ENCODE assay signal across 12 cellular contexts in the genomic region with DNA sequence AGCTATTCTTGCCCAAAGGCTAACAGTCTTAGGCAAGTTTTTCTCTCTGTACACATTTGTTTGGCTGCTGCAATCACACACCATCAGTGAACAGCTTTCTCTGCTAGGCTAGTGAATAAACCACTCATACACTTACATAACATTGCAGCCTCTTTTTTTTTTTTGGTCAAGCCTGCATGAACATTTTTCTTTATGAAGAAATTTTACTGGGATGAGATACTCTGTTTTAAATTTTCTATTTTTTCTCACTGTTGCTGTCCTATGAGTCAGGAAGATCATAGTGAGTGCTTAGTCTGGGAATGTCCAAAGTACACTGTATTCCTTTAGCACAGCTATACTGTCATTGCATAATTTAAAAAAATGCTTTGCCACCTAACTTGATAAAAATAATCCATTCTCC. TPM values are rescaled to one million over a fixed set of nuclear protein-coding genes. Genes with fewer than 3 reads are reported as not detected.
DNase-seq lines count a peak whose midpoint lies in the region; ATAC-seq, FAIRE-seq and TF ChIP-seq lines count a peak whose summit lies in the region.
"Had no signal": no experiment of that assay in that cellular context is flagged by ENCODE, and none has a peak within 500 bp of the region (broad histone marks: within the 10 kb centered on the region; RNA-seq: fewer than 3 reads in every experiment).

No MANE protein-coding gene starts in this region.

- TF ChIP-seq CTCF in dorsolateral prefrontal cortex (IDR thresholded peaks at IDR 0.05 in 54 of 56, conservative IDR thresholded peaks at IDR 0.05 in 2 of 56; ENCODE audit: low read depth in 1 of 56, partially characterized antibody in 56 of 56) (no peak), HepG2 (CRISPR knock-in tag; IDR thresholded peaks at IDR 0.05) (no peak), upper lobe of right lung (IDR thresholded peaks at IDR 0.05) (no peak)

- BruUV-seq in HepG2 (replicated peaks; lab: Mats Ljungman, UMichigan), result no TSS peak

- peaks cover 5% of the 10 kb centered on the region for H3K79me2 ChIP-seq in HepG2 (ENCODE audit: insufficient read depth, low read length)

- no peak overlapping the region for H3K4me2 ChIP-seq in HepG2 (ENCODE audit: low read depth, low read length)

- TF ChIP-seq EP300 in HepG2 (IDR thresholded peaks at IDR 0.05; ENCODE audit: low read depth in 2 of 2, low read length in 2 of 2) (no peak), HepG2 (CRISPR knock-in tag; IDR thresholded peaks at IDR 0.05; ENCODE audit: borderline replicate concordance) (no peak)

- intact Hi-C loops in Right ventricle myocardium inferior (cut with DNase I), result loop anchor here (5.0 kb wide), 1 partner anchor 54 kb away; no protein-coding TSS in a partner anchor
- intact Hi-C loops in cardiac septum (cut with DNase I), result loop anchor here (5.0 to 10.0 kb wide), 2 partner anchors 54 to 122 kb away; no protein-coding TSS in a partner anchor
- intact Hi-C loops in dorsolateral prefrontal cortex (cut with DNase I), result loop anchor here in 1 of 2 donors (5.0 kb wide), 1 partner anchor 54 kb away; no protein-coding TSS in a partner anchor
- intact Hi-C loops in HepG2 (cut with micrococcal nuclease; ENCODE audit: unreplicated experiment), result loop anchor here (10.0 kb wide), 1 partner anchor 52 kb away; no protein-coding TSS in a partner anchor
- intact Hi-C loops in upper lobe of right lung (cut with DNase I), result no loop called here

- no peak overlapping the region for H3K4me3 ChIP-seq in dorsolateral prefrontal cortex
- no peak overlapping the region for H3K4me3 ChIP-seq in HepG2 (replicated peaks in 1 of 3; ENCODE audit: insufficient read depth in 1 of 3, low read depth in 2 of 3, low read length in 3 of 3)
- no peak overlapping the region for H3K4me3 ChIP-seq in upper lobe of right lung
- H3K4me3 ChIP-seq: colonic mucosa had no signal

- H3K9ac ChIP-seq in HepG2 (ENCODE audit: insufficient read depth, low read depth, low read length), result no peak overlapping the region

- H3K27me3 ChIP-seq in dorsolateral prefrontal cortex (no peaks in the 10 kb centered on the region), HepG2 (ENCODE audit: control insufficient read depth in 1 of 2, insufficient read depth in 2 of 2, low read length in 2 of 2) (no peaks in the 10 kb centered on the region), upper lobe of right lung (no peaks in the 10 kb centered on the region)
- H3K27me3 ChIP-seq: colonic mucosa had no signal

- peak; percentile 4 for FAIRE-seq in HepG2 (lab: Jason Lieb, UNC)

- ATAC-seq in Right ventricle myocardium inferior, result peak; percentile 37
- ATAC-seq in HepG2, result peak; percentile 90
- ATAC-seq in upper lobe of right lung, result peak; percentile 54
- ATAC-seq in GM19023 (IDR thresholded peaks at IDR 0.05; ENCODE audit: unreplicated experiment), result no peak
- ATAC-seq in GM21737 (IDR thresholded peaks at IDR 0.05; ENCODE audit: unreplicated experiment), result no peak
- ATAC-seq in GM21717 (IDR thresholded peaks at IDR 0.05; ENCODE audit: unreplicated experiment), result no peak

- H3K9me3 ChIP-seq in HepG2 (ENCODE audit: low read length), result no peaks in the 10 kb centered on the region
- H3K9me3 ChIP-seq in upper lobe of right lung, result no peaks in the 10 kb centered on the region
- H3K9me3 ChIP-seq: colonic mucosa had no signal

- H4K20me1 ChIP-seq in HepG2 (ENCODE audit: insufficient read depth, low read length), result peaks cover 3% of the 10 kb centered on the region; the same call in 1 of the 2 replicates

- H3K27ac ChIP-seq in dorsolateral prefrontal cortex, result peak overlapping the region in 52 of 59 donors; percentile 4 to 91 (median 72)
- H3K27ac ChIP-seq in HepG2 (ENCODE audit: extremely low read length, insufficient read depth, low read length), result no peak overlapping the region
- H3K27ac ChIP-seq in upper lobe of right lung, result no peak overlapping the region
- H3K27ac ChIP-seq: colonic mucosa had no signal

- H3K4me1 ChIP-seq in HepG2 (ENCODE audit: insufficient read depth, low read length) (peaks cover 14% of the 10 kb centered on the region), upper lobe of right lung (peaks cover 44% of the 10 kb centered on the region)
- H3K4me1 ChIP-seq: colonic mucosa had no signal

- in situ Hi-C loops in HepG2 (cut with HindIII; ENCODE audit: extremely low pct_ligation_motif_present, low pct_unique_long_range_greater_than_20kb), result no loop called here

- POLR2A ChIA-PET in HepG2 (lab: Yijun Ruan, JAX), result no interaction called here

- no peak overlapping the region for H2AFZ ChIP-seq in HepG2 (ENCODE audit: low read length)

- CTCF ChIA-PET in HepG2 (lab: Yijun Ruan, JAX; ENCODE audit: low intra/inter-chr PET ratio, low total read pairs), result no interaction called here

- peaks cover 0 to under 1% of the 10 kb centered on the region in 2 experiments; a peak in 2 of 5 replicates for H3K36me3 ChIP-seq in HepG2 (replicated peaks in 1 of 2; ENCODE audit: control insufficient read depth in 1 of 2, insufficient read depth in 2 of 2, low read length in 2 of 2)
- no peaks in the 10 kb centered on the region for H3K36me3 ChIP-seq in upper lobe of right lung
- H3K36me3 ChIP-seq: colonic mucosa had no signal

- no peak for TF ChIP-seq POLR2A in HepG2 (IDR thresholded peaks at IDR 0.05; ENCODE audit: insufficient read depth in 1 of 2, low read depth in 2 of 2, low read length in 2 of 2)

- DNase-seq in Right ventricle myocardium inferior (ENCODE audit: missing footprints), result no peak
- no peak for DNase-seq in cardiac septum (ENCODE audit: low spot score)
- DNase-seq in dorsolateral prefrontal cortex, result peak in 1 of 10 donors; percentile 35
- DNase-seq in HepG2 (ENCODE audit: low spot score), result peak; percentile 69
- DNase-seq in upper lobe of right lung, result no peak
- DNase-seq: colonic mucosa; NCI-H2029; SHP77; stimulated activated CD4-positive, alpha-beta T cell treated with anti-CD3 and anti-CD28 coated beads, Interleukin-1b, Interleukin-23, amount 100 ng/mL, for 48 hours had no signal

- TF ChIP-seq RAD21 in HepG2 (CRISPR knock-in tag; IDR thresholded peaks at IDR 0.05), result no peak

TF ChIP-seq in HepG2, 621 proteins besides CTCF, POLR2A, EP300 and RAD21 (continues in another document):
- TF ChIP-seq NCOR1 (IDR thresholded peaks at IDR 0.05; ENCODE audit: borderline replicate concordance, low read length) (peak; percentile 23; the same call in 1 of the 2 replicates), PCBP2 (optimal IDR thresholded peaks at IDR 0.05; ENCODE audit: low read depth, low read length, poor library complexity, severe bottlenecking) (no peak), NFIB (CRISPR knock-in tag; IDR thresholded peaks at IDR 0.05; ENCODE audit: borderline replicate concordance) (no peak), CEBPG (CRISPR knock-in tag; IDR thresholded peaks at IDR 0.05) (peak; percentile 27; the same call in 1 of the 2 replicates)
- TF ChIP-seq, protein P1, sequence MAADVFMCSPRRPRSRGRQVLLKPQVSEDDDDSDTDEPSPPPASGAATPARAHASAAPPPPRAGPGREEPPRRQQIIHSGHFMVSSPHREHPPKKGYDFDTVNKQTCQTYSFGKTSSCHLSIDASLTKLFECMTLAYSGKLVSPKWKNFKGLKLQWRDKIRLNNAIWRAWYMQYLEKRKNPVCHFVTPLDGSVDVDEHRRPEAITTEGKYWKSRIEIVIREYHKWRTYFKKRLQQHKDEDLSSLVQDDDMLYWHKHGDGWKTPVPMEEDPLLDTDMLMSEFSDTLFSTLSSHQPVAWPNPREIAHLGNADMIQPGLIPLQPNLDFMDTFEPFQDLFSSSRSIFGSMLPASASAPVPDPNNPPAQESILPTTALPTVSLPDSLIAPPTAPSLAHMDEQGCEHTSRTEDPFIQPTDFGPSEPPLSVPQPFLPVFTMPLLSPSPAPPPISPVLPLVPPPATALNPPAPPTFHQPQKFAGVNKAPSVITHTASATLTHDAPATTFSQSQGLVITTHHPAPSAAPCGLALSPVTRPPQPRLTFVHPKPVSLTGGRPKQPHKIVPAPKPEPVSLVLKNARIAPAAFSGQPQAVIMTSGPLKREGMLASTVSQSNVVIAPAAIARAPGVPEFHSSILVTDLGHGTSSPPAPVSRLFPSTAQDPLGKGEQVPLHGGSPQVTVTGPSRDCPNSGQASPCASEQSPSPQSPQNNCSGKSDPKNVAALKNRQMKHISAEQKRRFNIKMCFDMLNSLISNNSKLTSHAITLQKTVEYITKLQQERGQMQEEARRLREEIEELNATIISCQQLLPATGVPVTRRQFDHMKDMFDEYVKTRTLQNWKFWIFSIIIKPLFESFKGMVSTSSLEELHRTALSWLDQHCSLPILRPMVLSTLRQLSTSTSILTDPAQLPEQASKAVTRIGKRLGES (CRISPR knock-in tag; IDR thresholded peaks at IDR 0.05; ENCODE audit: borderline replicate concordance), result no peak

RNA-seq across cellular contexts. Expression of a gene that starts 58.5 kb away (rescaled TPM):
- 32.8 TPM for total RNA-seq in Right ventricle myocardium inferior
- total RNA-seq in cardiac septum, result 49.1 TPM
- total RNA-seq in dorsolateral prefrontal cortex, result 10 to 100 TPM; 22.3 to 53.5 (median 37.7) TPM
- 27.2 and 37.8 TPM in 2 replicates for total RNA-seq in HepG2 (2016; rRNA removed; fragmentation: Illumina TruSeq; extraction: Trizol)
- total RNA-seq in HepG2 (2016; cell fraction: cytosol; rRNA removed; fragmentation: Illumina TruSeq; extraction: Trizol; ENCODE audit: low read depth), result 4.3 and 6.2 TPM in 2 replicates
- total RNA-seq in HepG2 (2016; cell fraction: insoluble cytoplasmic fraction; rRNA removed; fragmentation: Illumina TruSeq; extraction: Trizol), result 27.0 and 36.7 TPM in 2 replicates
- total RNA-seq in HepG2 (2016; cell fraction: membrane; rRNA removed; fragmentation: Illumina TruSeq; extraction: Trizol), result 8.7 and 9.5 TPM in 2 replicates
- 38.5 and 44.6 TPM in 2 replicates for total RNA-seq in HepG2 (2016; cell fraction: nucleus; rRNA removed; fragmentation: Illumina TruSeq; extraction: Trizol)
- polyA plus RNA-seq in HepG2 (2011; rRNA removed), result 5.9 and 10.5 TPM in 2 replicates
- 1.5 and 3.2 TPM in 2 replicates for polyA plus RNA-seq in HepG2 (2011; cell fraction: cytosol; rRNA removed)
- polyA plus RNA-seq in HepG2 (2011; cell fraction: nucleus; rRNA removed), result 7.3 and 8.0 TPM in 2 replicates
- 14.8 and 19.8 TPM in 2 replicates for polyA plus RNA-seq in HepG2 (2012)
- 0.23 and 0.31 TPM in 2 replicates for polyA plus RNA-seq in HepG2 (2016; cell fraction: cytosol; fragmentation: Illumina TruSeq; extraction: Trizol; ENCODE audit: low read depth)
- 27.9 and 29.2 TPM in 2 replicates for polyA plus RNA-seq in HepG2 (2016; cell fraction: insoluble cytoplasmic fraction; fragmentation: Illumina TruSeq; extraction: Trizol; ENCODE audit: low read depth)
- 1.2 and 1.7 TPM in 2 replicates for polyA plus RNA-seq in HepG2 (2016; cell fraction: membrane; fragmentation: Illumina TruSeq; extraction: Trizol; ENCODE audit: low read depth)
- polyA plus RNA-seq in HepG2 (2016; cell fraction: nucleus; fragmentation: Illumina TruSeq; extraction: Trizol; ENCODE audit: insufficient read depth, low read depth), result 39.5 and 43.8 TPM in 2 replicates
- 5.9 and 10.2 TPM in 2 replicates for polyA minus RNA-seq in HepG2 (2011; rRNA and poly(A)+ RNA removed; ENCODE audit: low replicate concordance)
- 12.1 and 13.3 TPM in 2 replicates for polyA minus RNA-seq in HepG2 (2011; cell fraction: cytosol; rRNA and poly(A)+ RNA removed)
- 80.5 and 92.5 TPM in 2 replicates for polyA minus RNA-seq in HepG2 (2011; cell fraction: nucleus; rRNA and poly(A)+ RNA removed)
- 67.0 TPM for total RNA-seq in upper lobe of right lung

Comparison
In these comparisons a context has a peak if more than half of its experiments do, and no peak if none do; other contexts are left out.
1. ATAC-seq: peak in Right ventricle myocardium inferior (single experiment), HepG2 (single experiment) and upper lobe of right lung (single experiment); none in GM19023 (single experiment), GM21737 (single experiment) and GM21717 (single experiment).
2. H3K27ac ChIP-seq: peak in dorsolateral prefrontal cortex (52 of 59); none in HepG2 (single experiment) and upper lobe of right lung (single experiment).